ENCODE assay signal across 2 cellular contexts in the genomic region with DNA sequence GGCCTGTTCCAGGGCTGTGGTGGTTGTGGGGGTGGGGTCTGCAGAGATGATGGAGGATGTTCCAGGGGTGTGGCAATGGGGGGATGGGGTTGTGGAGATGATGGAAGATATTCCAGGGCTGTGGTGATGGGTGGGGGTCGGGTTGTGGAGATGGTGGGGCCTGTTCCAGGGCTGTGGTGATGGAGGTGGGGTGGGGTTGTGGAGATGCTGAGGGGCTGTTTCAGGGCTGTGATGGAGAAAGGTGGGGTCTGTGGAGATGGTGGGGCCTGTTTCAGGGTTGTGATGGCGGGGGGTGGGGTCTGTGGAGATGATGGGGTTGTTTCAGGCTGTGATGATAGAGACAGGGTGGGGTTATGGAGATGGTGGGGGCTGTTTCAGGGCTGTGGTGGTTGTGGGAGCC.
A peak's percentile ranks its signal among the peaks of the same experiment; 100 is the strongest.
TF ChIP-seq lines count a peak whose summit lies in the region.

No MANE protein-coding gene starts in this region.

TF ChIP-seq in HEK293, 187 proteins besides CTCF, POLR2A, EP300 and RAD21 (continued from another document):
- TF ChIP-seq, protein P1, sequence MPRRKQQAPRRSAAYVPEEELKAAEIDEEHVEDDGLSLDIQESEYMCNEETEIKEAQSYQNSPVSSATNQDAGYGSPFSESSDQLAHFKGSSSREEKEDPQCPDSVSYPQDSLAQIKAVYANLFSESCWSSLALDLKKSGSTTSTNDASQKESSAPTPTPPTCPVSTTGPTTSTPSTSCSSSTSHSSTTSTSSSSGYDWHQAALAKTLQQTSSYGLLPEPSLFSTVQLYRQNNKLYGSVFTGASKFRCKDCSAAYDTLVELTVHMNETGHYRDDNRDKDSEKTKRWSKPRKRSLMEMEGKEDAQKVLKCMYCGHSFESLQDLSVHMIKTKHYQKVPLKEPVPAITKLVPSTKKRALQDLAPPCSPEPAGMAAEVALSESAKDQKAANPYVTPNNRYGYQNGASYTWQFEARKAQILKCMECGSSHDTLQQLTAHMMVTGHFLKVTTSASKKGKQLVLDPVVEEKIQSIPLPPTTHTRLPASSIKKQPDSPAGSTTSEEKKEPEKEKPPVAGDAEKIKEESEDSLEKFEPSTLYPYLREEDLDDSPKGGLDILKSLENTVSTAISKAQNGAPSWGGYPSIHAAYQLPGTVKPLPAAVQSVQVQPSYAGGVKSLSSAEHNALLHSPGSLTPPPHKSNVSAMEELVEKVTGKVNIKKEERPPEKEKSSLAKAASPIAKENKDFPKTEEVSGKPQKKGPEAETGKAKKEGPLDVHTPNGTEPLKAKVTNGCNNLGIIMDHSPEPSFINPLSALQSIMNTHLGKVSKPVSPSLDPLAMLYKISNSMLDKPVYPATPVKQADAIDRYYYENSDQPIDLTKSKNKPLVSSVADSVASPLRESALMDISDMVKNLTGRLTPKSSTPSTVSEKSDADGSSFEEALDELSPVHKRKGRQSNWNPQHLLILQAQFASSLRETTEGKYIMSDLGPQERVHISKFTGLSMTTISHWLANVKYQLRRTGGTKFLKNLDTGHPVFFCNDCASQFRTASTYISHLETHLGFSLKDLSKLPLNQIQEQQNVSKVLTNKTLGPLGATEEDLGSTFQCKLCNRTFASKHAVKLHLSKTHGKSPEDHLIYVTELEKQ (tag by site-specific recombination; IDR thresholded peaks at IDR 0.05; ENCODE audit: borderline replicate concordance): no peak
- no peak for TF ChIP-seq ZNF133 (tag by site-specific recombination; IDR thresholded peaks at IDR 0.05)
- 0 out of 2 replicates have a peak, but pooled peaks have one; percentile 7 for TF ChIP-seq KLF1 (tag by site-specific recombination; IDR thresholded peaks at IDR 0.05)
- no peak for TF ChIP-seq OVOL3 (tag by site-specific recombination; IDR thresholded peaks at IDR 0.05)
- no peak for TF ChIP-seq ZBTB1 (tag by site-specific recombination; IDR thresholded peaks at IDR 0.05)
TF ChIP-seq in HEK293: peak in this region for 1.

TF ChIP-seq in WTC11, 78 proteins besides CTCF, POLR2A, EP300 and RAD21 (continued from another document):
- no peak for TF ChIP-seq ARID4B (CRISPR knock-in tag; IDR thresholded peaks at IDR 0.05; ENCODE audit: borderline replicate concordance)
- TF ChIP-seq HMGXB4 (CRISPR knock-in tag; IDR thresholded peaks at IDR 0.05): no peak
- TF ChIP-seq NFATC4 (CRISPR knock-in tag; IDR thresholded peaks at IDR 0.05): no peak
- TF ChIP-seq ZNF671 (CRISPR knock-in tag; IDR thresholded peaks at IDR 0.05): no peak
- TF ChIP-seq ZNF232 (CRISPR knock-in tag; IDR thresholded peaks at IDR 0.05): no peak
- TF ChIP-seq CREB1 (CRISPR knock-in tag; IDR thresholded peaks at IDR 0.05): no peak
- TF ChIP-seq, protein P2, sequence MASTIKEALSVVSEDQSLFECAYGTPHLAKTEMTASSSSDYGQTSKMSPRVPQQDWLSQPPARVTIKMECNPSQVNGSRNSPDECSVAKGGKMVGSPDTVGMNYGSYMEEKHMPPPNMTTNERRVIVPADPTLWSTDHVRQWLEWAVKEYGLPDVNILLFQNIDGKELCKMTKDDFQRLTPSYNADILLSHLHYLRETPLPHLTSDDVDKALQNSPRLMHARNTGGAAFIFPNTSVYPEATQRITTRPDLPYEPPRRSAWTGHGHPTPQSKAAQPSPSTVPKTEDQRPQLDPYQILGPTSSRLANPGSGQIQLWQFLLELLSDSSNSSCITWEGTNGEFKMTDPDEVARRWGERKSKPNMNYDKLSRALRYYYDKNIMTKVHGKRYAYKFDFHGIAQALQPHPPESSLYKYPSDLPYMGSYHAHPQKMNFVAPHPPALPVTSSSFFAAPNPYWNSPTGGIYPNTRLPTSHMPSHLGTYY (CRISPR knock-in tag; IDR thresholded peaks at IDR 0.05): no peak
- no peak for TF ChIP-seq ZNF423 (CRISPR knock-in tag; IDR thresholded peaks at IDR 0.05)
- no peak for TF ChIP-seq CBFB (CRISPR knock-in tag; IDR thresholded peaks at IDR 0.05; ENCODE audit: low read depth)
- no peak for TF ChIP-seq RELA (CRISPR knock-in tag; IDR thresholded peaks at IDR 0.05; ENCODE audit: borderline replicate concordance)
- TF ChIP-seq, protein P3, sequence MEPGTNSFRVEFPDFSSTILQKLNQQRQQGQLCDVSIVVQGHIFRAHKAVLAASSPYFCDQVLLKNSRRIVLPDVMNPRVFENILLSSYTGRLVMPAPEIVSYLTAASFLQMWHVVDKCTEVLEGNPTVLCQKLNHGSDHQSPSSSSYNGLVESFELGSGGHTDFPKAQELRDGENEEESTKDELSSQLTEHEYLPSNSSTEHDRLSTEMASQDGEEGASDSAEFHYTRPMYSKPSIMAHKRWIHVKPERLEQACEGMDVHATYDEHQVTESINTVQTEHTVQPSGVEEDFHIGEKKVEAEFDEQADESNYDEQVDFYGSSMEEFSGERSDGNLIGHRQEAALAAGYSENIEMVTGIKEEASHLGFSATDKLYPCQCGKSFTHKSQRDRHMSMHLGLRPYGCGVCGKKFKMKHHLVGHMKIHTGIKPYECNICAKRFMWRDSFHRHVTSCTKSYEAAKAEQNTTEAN (CRISPR knock-in tag; IDR thresholded peaks at IDR 0.05): no peak
- TF ChIP-seq CREM (CRISPR knock-in tag; IDR thresholded peaks at IDR 0.05): no peak
- TF ChIP-seq, protein P4, sequence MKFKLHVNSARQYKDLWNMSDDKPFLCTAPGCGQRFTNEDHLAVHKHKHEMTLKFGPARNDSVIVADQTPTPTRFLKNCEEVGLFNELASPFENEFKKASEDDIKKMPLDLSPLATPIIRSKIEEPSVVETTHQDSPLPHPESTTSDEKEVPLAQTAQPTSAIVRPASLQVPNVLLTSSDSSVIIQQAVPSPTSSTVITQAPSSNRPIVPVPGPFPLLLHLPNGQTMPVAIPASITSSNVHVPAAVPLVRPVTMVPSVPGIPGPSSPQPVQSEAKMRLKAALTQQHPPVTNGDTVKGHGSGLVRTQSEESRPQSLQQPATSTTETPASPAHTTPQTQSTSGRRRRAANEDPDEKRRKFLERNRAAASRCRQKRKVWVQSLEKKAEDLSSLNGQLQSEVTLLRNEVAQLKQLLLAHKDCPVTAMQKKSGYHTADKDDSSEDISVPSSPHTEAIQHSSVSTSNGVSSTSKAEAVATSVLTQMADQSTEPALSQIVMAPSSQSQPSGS (CRISPR knock-in tag; IDR thresholded peaks at IDR 0.05; ENCODE audit: borderline replicate concordance, low read depth): no peak
- TF ChIP-seq FOXJ3 (CRISPR knock-in tag; IDR thresholded peaks at IDR 0.05; ENCODE audit: borderline replicate concordance): no peak
- TF ChIP-seq, protein P5, sequence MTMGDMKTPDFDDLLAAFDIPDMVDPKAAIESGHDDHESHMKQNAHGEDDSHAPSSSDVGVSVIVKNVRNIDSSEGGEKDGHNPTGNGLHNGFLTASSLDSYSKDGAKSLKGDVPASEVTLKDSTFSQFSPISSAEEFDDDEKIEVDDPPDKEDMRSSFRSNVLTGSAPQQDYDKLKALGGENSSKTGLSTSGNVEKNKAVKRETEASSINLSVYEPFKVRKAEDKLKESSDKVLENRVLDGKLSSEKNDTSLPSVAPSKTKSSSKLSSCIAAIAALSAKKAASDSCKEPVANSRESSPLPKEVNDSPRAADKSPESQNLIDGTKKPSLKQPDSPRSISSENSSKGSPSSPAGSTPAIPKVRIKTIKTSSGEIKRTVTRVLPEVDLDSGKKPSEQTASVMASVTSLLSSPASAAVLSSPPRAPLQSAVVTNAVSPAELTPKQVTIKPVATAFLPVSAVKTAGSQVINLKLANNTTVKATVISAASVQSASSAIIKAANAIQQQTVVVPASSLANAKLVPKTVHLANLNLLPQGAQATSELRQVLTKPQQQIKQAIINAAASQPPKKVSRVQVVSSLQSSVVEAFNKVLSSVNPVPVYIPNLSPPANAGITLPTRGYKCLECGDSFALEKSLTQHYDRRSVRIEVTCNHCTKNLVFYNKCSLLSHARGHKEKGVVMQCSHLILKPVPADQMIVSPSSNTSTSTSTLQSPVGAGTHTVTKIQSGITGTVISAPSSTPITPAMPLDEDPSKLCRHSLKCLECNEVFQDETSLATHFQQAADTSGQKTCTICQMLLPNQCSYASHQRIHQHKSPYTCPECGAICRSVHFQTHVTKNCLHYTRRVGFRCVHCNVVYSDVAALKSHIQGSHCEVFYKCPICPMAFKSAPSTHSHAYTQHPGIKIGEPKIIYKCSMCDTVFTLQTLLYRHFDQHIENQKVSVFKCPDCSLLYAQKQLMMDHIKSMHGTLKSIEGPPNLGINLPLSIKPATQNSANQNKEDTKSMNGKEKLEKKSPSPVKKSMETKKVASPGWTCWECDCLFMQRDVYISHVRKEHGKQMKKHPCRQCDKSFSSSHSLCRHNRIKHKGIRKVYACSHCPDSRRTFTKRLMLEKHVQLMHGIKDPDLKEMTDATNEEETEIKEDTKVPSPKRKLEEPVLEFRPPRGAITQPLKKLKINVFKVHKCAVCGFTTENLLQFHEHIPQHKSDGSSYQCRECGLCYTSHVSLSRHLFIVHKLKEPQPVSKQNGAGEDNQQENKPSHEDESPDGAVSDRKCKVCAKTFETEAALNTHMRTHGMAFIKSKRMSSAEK (CRISPR knock-in tag; IDR thresholded peaks at IDR 0.05; ENCODE audit: borderline replicate concordance): no peak
